ENCODE assay signal across 1 cellular context in the genomic region with DNA sequence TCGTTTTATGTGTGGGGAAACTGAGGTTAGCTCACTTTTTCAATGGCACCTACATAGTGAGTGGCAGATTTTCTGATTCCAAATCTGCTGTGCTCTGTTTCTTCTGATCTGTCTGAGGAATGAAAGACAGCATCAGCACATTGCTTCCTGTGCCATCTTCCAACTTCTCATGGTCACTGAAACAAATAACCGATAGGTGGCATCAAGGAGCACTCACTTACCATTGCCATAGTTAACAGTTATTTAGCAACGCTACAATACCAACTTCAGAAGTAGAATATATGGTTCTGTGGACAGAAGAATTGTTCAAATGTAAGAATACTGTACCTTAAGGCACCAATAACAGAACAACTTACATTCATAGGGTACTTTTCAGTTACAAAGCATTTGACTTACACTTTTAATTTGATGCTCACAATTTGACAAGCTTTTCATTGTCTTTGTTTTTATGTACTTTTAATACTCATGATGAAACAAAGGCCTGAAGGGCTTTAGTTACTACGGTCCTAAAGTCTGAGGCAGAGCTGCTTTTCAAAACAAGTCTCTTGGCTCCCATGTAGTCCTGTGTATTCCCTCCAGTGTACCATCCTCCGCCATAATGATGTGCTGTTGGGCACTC.
TF ChIP-seq lines count a peak whose summit lies in the region.

No MANE protein-coding gene starts in this region.

TF ChIP-seq in GM23338, 12 proteins besides CTCF, POLR2A, EP300 and RAD21 (continued from another document):
- TF ChIP-seq, protein P1, sequence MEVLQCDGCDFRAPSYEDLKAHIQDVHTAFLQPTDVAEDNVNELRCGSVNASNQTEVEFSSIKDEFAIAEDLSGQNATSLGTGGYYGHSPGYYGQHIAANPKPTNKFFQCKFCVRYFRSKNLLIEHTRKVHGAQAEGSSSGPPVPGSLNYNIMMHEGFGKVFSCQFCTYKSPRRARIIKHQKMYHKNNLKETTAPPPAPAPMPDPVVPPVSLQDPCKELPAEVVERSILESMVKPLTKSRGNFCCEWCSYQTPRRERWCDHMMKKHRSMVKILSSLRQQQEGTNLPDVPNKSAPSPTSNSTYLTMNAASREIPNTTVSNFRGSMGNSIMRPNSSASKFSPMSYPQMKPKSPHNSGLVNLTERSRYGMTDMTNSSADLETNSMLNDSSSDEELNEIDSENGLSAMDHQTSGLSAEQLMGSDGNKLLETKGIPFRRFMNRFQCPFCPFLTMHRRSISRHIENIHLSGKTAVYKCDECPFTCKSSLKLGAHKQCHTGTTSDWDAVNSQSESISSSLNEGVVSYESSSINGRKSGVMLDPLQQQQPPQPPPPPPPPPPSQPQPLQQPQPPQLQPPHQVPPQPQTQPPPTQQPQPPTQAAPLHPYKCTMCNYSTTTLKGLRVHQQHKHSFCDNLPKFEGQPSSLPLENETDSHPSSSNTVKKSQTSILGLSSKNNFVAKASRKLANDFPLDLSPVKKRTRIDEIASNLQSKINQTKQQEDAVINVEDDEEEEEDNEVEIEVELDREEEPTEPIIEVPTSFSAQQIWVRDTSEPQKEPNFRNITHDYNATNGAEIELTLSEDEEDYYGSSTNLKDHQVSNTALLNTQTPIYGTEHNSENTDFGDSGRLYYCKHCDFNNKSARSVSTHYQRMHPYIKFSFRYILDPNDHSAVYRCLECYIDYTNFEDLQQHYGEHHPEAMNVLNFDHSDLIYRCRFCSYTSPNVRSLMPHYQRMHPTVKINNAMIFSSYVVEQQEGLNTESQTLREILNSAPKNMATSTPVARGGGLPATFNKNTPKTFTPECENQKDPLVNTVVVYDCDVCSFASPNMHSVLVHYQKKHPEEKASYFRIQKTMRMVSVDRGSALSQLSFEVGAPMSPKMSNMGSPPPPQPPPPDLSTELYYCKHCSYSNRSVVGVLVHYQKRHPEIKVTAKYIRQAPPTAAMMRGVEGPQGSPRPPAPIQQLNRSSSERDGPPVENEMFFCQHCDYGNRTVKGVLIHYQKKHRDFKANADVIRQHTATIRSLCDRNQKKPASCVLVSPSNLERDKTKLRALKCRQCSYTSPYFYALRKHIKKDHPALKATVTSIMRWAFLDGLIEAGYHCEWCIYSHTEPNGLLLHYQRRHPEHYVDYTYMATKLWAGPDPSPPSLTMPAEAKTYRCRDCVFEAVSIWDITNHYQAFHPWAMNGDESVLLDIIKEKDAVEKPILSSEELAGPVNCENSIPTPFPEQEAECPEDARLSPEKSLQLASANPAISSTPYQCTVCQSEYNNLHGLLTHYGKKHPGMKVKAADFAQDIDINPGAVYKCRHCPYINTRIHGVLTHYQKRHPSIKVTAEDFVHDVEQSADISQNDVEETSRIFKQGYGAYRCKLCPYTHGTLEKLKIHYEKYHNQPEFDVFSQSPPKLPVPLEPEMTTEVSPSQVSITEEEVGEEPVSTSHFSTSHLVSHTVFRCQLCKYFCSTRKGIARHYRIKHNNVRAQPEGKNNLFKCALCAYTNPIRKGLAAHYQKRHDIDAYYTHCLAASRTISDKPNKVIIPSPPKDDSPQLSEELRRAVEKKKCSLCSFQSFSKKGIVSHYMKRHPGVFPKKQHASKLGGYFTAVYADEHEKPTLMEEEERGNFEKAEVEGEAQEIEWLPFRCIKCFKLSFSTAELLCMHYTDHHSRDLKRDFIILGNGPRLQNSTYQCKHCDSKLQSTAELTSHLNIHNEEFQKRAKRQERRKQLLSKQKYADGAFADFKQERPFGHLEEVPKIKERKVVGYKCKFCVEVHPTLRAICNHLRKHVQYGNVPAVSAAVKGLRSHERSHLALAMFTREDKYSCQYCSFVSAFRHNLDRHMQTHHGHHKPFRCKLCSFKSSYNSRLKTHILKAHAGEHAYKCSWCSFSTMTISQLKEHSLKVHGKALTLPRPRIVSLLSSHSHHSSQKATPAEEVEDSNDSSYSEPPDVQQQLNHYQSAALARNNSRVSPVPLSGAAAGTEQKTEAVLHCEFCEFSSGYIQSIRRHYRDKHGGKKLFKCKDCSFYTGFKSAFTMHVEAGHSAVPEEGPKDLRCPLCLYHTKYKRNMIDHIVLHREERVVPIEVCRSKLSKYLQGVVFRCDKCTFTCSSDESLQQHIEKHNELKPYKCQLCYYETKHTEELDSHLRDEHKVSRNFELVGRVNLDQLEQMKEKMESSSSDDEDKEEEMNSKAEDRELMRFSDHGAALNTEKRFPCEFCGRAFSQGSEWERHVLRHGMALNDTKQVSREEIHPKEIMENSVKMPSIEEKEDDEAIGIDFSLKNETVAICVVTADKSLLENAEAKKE (CRISPR knock-in tag; IDR thresholded peaks at IDR 0.05), result no peak
- TF ChIP-seq CREB1 (CRISPR knock-in tag; IDR thresholded peaks at IDR 0.05; ENCODE audit: low read depth) (no peak), ZNF331 (CRISPR knock-in tag; IDR thresholded peaks at IDR 0.05; ENCODE audit: low read depth) (no peak), STAT1 (IDR thresholded peaks at IDR 0.05; ENCODE audit: unreplicated experiment) (no peak)
